1 cellular context compared by ENCODE assay signal in the genomic region with DNA sequence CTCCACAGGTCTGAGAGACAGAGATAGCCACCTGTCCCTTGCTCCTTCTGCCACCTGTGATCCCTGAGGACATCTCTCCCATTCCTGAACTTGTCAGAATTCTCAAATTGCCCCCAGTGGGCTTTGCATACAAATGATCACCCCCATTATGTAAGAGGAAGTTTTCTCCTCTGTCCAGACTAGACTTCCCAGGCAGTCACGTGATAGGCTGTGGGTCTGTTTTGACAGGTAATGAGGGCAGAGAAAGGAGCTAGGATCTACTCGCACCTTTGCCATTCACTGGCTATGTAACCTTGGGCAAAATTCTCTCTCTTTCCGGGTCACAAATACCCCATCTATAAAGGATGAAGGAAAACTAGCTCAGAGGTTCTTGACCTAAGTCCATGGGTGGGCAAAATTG.
TF ChIP-seq lines count a peak whose summit lies in the region.

No MANE protein-coding gene starts in this region.

TF ChIP-seq in K562, 482 proteins besides CTCF, POLR2A, EP300 and RAD21:
- TF ChIP-seq, protein P1, sequence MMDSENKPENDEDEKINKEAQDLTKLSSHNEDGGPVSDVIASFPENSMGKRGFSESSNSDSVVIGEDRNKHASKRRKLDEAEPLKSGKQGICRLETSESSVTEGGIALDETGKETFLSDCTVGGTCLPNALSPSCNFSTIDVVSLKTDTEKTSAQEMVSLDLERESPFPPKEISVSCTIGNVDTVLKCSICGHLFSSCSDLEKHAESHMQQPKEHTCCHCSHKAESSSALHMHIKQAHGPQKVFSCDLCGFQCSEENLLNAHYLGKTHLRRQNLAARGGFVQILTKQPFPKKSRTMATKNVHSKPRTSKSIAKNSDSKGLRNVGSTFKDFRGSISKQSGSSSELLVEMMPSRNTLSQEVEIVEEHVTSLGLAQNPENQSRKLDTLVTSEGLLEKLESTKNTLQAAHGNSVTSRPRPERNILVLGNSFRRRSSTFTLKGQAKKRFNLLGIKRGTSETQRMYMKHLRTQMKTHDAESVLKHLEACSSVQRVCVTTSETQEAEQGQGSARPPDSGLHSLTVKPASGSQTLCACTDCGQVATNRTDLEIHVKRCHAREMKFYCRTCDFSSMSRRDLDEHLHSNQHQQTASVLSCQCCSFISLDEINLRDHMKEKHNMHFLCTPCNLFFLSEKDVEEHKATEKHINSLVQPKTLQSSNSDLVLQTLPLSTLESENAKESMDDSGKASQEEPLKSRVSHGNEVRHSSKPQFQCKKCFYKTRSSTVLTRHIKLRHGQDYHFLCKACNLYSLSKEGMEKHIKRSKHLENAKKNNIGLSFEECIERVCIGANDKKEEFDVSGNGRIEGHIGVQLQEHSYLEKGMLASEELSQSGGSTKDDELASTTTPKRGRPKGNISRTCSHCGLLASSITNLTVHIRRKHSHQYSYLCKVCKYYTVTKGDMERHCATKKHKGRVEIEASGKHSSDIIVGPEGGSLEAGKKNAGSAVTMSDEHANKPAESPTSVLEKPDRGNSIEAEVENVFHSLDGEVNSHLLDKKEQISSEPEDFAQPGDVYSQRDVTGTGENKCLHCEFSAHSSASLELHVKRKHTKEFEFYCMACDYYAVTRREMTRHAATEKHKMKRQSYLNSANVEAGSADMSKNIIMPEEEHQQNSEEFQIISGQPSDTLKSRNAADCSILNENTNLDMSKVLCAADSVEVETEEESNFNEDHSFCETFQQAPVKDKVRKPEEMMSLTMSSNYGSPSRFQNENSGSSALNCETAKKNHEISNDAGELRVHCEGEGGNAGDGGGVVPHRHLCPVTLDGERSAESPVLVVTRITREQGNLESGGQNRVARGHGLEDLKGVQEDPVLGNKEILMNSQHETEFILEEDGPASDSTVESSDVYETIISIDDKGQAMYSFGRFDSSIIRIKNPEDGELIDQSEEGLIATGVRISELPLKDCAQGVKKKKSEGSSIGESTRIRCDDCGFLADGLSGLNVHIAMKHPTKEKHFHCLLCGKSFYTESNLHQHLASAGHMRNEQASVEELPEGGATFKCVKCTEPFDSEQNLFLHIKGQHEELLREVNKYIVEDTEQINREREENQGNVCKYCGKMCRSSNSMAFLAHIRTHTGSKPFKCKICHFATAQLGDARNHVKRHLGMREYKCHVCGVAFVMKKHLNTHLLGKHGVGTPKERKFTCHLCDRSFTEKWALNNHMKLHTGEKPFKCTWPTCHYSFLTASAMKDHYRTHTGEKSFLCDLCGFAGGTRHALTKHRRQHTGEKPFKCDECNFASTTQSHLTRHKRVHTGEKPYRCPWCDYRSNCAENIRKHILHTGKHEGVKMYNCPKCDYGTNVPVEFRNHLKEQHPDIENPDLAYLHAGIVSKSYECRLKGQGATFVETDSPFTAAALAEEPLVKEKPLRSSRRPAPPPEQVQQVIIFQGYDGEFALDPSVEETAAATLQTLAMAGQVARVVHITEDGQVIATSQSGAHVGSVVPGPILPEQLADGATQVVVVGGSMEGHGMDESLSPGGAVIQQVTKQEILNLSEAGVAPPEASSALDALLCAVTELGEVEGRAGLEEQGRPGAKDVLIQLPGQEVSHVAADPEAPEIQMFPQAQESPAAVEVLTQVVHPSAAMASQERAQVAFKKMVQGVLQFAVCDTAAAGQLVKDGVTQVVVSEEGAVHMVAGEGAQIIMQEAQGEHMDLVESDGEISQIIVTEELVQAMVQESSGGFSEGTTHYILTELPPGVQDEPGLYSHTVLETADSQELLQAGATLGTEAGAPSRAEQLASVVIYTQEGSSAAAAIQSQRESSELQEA (IDR thresholded peaks at IDR 0.05; ENCODE audit: low read depth): no peak
- TF ChIP-seq KLF1 (tag; IDR thresholded peaks at IDR 0.05) (no peak), LCOR (CRISPR knock-in tag; IDR thresholded peaks at IDR 0.05) (no peak), ELF2 (CRISPR knock-in tag; IDR thresholded peaks at IDR 0.05) (no peak), ZNF41 (CRISPR knock-in tag; conservative IDR thresholded peaks at IDR 0.05) (no peak), ZNF408 (CRISPR knock-in tag; IDR thresholded peaks at IDR 0.05; ENCODE audit: low read depth) (no peak), POLR3G (IDR thresholded peaks at IDR 0.05; ENCODE audit: extremely low read depth, insufficient read length, insufficient replicate concordance) (no peak), OTX1 (CRISPR knock-in tag; IDR thresholded peaks at IDR 0.05) (no peak), ZNF212 (CRISPR knock-in tag; IDR thresholded peaks at IDR 0.05) (no peak), SMAD1 (IDR thresholded peaks at IDR 0.05; ENCODE audit: low read depth, low read length, partially characterized antibody) (no peak), NFIX (CRISPR knock-in tag; IDR thresholded peaks at IDR 0.05; ENCODE audit: low read depth) (no peak), TAF1 (IDR thresholded peaks at IDR 0.05; ENCODE audit: control insufficient read depth, extremely low read depth, insufficient read depth, low read length, severe bottlenecking) (no peak), ZNF778 (CRISPR knock-in tag; IDR thresholded peaks at IDR 0.05) (no peak), LARP7 (IDR thresholded peaks at IDR 0.05) (no peak), RAD51 (IDR thresholded peaks at IDR 0.05; ENCODE audit: borderline replicate concordance, low read depth) (peak; percentile 71)
- TF ChIP-seq, protein P2, sequence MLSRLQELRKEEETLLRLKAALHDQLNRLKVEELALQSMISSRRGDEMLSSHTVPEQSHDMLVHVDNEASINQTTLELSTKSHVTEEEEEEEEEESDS (CRISPR knock-in tag; IDR thresholded peaks at IDR 0.05): no peak
- TF ChIP-seq, protein P3, sequence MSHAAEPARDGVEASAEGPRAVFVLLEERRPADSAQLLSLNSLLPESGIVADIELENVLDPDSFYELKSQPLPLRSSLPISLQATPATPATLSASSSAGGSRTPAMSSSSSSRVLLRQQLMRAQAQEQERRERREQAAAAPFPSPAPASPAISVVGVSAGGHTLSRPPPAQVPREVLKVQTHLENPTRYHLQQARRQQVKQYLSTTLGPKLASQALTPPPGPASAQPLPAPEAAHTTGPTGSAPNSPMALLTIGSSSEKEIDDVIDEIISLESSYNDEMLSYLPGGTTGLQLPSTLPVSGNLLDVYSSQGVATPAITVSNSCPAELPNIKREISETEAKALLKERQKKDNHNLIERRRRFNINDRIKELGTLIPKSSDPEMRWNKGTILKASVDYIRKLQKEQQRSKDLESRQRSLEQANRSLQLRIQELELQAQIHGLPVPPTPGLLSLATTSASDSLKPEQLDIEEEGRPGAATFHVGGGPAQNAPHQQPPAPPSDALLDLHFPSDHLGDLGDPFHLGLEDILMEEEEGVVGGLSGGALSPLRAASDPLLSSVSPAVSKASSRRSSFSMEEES (CRISPR knock-in tag; IDR thresholded peaks at IDR 0.05): peak; percentile 60
- TF ChIP-seq, protein P4, sequence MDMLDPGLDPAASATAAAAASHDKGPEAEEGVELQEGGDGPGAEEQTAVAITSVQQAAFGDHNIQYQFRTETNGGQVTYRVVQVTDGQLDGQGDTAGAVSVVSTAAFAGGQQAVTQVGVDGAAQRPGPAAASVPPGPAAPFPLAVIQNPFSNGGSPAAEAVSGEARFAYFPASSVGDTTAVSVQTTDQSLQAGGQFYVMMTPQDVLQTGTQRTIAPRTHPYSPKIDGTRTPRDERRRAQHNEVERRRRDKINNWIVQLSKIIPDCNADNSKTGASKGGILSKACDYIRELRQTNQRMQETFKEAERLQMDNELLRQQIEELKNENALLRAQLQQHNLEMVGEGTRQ (CRISPR knock-in tag; IDR thresholded peaks at IDR 0.05): peak; percentile 52
- TF ChIP-seq, protein P5, sequence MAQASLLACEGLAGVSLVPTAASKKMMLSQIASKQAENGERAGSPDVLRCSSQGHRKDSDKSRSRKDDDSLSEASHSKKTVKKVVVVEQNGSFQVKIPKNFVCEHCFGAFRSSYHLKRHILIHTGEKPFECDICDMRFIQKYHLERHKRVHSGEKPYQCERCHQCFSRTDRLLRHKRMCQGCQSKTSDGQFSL (CRISPR knock-in tag; IDR thresholded peaks at IDR 0.05): no peak
- TF ChIP-seq, protein P5 (tag; IDR thresholded peaks at IDR 0.05): no peak
- TF ChIP-seq, protein P6, sequence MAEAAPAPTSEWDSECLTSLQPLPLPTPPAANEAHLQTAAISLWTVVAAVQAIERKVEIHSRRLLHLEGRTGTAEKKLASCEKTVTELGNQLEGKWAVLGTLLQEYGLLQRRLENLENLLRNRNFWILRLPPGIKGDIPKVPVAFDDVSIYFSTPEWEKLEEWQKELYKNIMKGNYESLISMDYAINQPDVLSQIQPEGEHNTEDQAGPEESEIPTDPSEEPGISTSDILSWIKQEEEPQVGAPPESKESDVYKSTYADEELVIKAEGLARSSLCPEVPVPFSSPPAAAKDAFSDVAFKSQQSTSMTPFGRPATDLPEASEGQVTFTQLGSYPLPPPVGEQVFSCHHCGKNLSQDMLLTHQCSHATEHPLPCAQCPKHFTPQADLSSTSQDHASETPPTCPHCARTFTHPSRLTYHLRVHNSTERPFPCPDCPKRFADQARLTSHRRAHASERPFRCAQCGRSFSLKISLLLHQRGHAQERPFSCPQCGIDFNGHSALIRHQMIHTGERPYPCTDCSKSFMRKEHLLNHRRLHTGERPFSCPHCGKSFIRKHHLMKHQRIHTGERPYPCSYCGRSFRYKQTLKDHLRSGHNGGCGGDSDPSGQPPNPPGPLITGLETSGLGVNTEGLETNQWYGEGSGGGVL (CRISPR knock-in tag; IDR thresholded peaks at IDR 0.05): no peak
- TF ChIP-seq, protein P7, sequence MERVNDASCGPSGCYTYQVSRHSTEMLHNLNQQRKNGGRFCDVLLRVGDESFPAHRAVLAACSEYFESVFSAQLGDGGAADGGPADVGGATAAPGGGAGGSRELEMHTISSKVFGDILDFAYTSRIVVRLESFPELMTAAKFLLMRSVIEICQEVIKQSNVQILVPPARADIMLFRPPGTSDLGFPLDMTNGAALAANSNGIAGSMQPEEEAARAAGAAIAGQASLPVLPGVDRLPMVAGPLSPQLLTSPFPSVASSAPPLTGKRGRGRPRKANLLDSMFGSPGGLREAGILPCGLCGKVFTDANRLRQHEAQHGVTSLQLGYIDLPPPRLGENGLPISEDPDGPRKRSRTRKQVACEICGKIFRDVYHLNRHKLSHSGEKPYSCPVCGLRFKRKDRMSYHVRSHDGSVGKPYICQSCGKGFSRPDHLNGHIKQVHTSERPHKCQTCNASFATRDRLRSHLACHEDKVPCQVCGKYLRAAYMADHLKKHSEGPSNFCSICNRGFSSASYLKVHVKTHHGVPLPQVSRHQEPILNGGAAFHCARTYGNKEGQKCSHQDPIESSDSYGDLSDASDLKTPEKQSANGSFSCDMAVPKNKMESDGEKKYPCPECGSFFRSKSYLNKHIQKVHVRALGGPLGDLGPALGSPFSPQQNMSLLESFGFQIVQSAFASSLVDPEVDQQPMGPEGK (CRISPR knock-in tag; IDR thresholded peaks at IDR 0.05; ENCODE audit: borderline replicate concordance): no peak
